8 cellular contexts compared by ENCODE assay signal in genomic region chr14:105486333-105486973, GRCh38. TPM values are rescaled to one million over a fixed set of nuclear protein-coding genes. Genes with fewer than 3 reads are reported as not detected.
A peak's percentile ranks its signal among the peaks of the same experiment; 100 is the strongest.
DNase-seq lines count a peak whose midpoint lies in the region; ATAC-seq, FAIRE-seq and TF ChIP-seq lines count a peak whose summit lies in the region.

Gene CRIP1, plus strand, starts transcription at chr14:105486886. Its CDS starts 374 bp downstream, at chr14:105487260.

- H3K4me1 Mint-ChIP-seq in activated naive CD8-positive, alpha-beta T cell treated with anti-CD3 and anti-CD28 coated beads for 36 hours: peaks cover 38% of the 10 kb centered on the region
- peaks cover 78% of the 10 kb centered on the region for H3K4me1 Mint-ChIP-seq in stimulated activated naive CD8-positive, alpha-beta T cell treated with anti-CD3 and anti-CD28 coated beads, Interleukin-15, amount 100 ng/mL, for 72 hours

- peak within 1 kb of the TSS; percentile 46 to 81 for H3K4me3 ChIP-seq in left lung
- no peak within 1 kb of the TSS for H3K4me3 ChIP-seq in HAP-1

- peak within 1 kb of the TSS; percentile 79 for H3K4me3 Mint-ChIP-seq in activated naive CD8-positive, alpha-beta T cell treated with anti-CD3 and anti-CD28 coated beads for 36 hours
- peak within 1 kb of the TSS; percentile 83 to 93 for H3K4me3 Mint-ChIP-seq in stimulated activated naive CD8-positive, alpha-beta T cell treated with anti-CD3 and anti-CD28 coated beads, Interleukin-15, amount 100 ng/mL, for 72 hours

- intact Hi-C loops in left lung (cut with DNase I): loop anchor here in 1 of 2 donors (5.0 kb wide), 1 partner anchor 114 kb away; no protein-coding TSS in a partner anchor

- H3K9me3 ChIP-seq in left lung (no peaks in the 10 kb centered on the region), HAP-1 (no peaks in the 10 kb centered on the region)

- H3K4me1 ChIP-seq in left lung (peaks cover 49 to 90% of the 10 kb centered on the region in 2 donors), HAP-1 (peaks cover 13% of the 10 kb centered on the region)

- peaks cover 0 to 57% of the 10 kb centered on the region in 2 donors for H3K27me3 ChIP-seq in left lung
- H3K27me3 ChIP-seq in HAP-1 (ENCODE audit: low read depth): no peaks in the 10 kb centered on the region

- no peak for TF ChIP-seq CTCF in left lung (IDR thresholded peaks at IDR 0.05)

- peak; percentile 39 for DNase-seq in HT-29 (ENCODE audit: low spot score)
- DNase-seq in activated naive CD8-positive, alpha-beta T cell treated with anti-CD3 and anti-CD28 coated beads for 36 hours: no peak
- no peak for DNase-seq in left lung
- no peak for DNase-seq in stimulated activated naive CD8-positive, alpha-beta T cell treated with anti-CD3 and anti-CD28 coated beads, Interleukin-15, amount 100 ng/mL, for 72 hours
- DNase-seq in cortex of kidney (lab: John Stamatoyannopoulos, UW): no peak
- DNase-seq in H54 (ENCODE audit: insufficient read length, low spot score): no peak
- no peak for DNase-seq in activated CD4-positive, alpha-beta T cell treated with anti-CD3 and anti-CD28 coated beads, Interleukin-2, amount 50 U/mL, for 48 hours
- DNase-seq in HAP-1 (ENCODE audit: low spot score in 2 of 2): no peak

- no peaks in the 10 kb centered on the region for H3K9me3 Mint-ChIP-seq in activated naive CD8-positive, alpha-beta T cell treated with anti-CD3 and anti-CD28 coated beads for 36 hours
- H3K9me3 Mint-ChIP-seq in stimulated activated naive CD8-positive, alpha-beta T cell treated with anti-CD3 and anti-CD28 coated beads, Interleukin-15, amount 100 ng/mL, for 72 hours: no peaks in the 10 kb centered on the region

- H3K27me3 Mint-ChIP-seq in activated naive CD8-positive, alpha-beta T cell treated with anti-CD3 and anti-CD28 coated beads for 36 hours: peaks cover 3% of the 10 kb centered on the region
- peaks cover 6% of the 10 kb centered on the region for H3K27me3 Mint-ChIP-seq in stimulated activated naive CD8-positive, alpha-beta T cell treated with anti-CD3 and anti-CD28 coated beads, Interleukin-15, amount 100 ng/mL, for 72 hours

- in situ Hi-C loops in HAP-1 (cut with MboI; ENCODE audit: low sequenced_read_pairs): no loop called here

- no peak for TF ChIP-seq POLR2A in H54 (IDR thresholded peaks at IDR 0.05; ENCODE audit: low read depth, low read length)

- no peak for ATAC-seq in left lung
- no peak for ATAC-seq in stimulated activated naive CD8-positive, alpha-beta T cell treated with anti-CD3 and anti-CD28 coated beads, Interleukin-15, amount 100 ng/mL, for 72 hours

- H3K27ac Mint-ChIP-seq in activated naive CD8-positive, alpha-beta T cell treated with anti-CD3 and anti-CD28 coated beads for 36 hours: peak within 1 kb of the TSS; percentile 70
- H3K27ac Mint-ChIP-seq in stimulated activated naive CD8-positive, alpha-beta T cell treated with anti-CD3 and anti-CD28 coated beads, Interleukin-15, amount 100 ng/mL, for 72 hours: peak within 1 kb of the TSS; percentile 76 to 82

- no peaks in the 10 kb centered on the region for H3K36me3 Mint-ChIP-seq in activated naive CD8-positive, alpha-beta T cell treated with anti-CD3 and anti-CD28 coated beads for 36 hours

- peak within 1 kb of the TSS; percentile 85 to 97 for H3K27ac ChIP-seq in left lung

- H3K36me3 ChIP-seq in left lung (no peaks in the 10 kb centered on the region), HAP-1 (replicated peaks) (no peaks in the 10 kb centered on the region; the same call in 1 of the 2 replicates)

- no peak for FAIRE-seq in H54 (lab: Jason Lieb, UNC)

RNA-seq across cellular contexts. Expression of gene CRIP1, which starts in this region (rescaled TPM):
- 667 and 791 TPM in 2 replicates for total RNA-seq in HT-29 (2014; rRNA removed; shearing (Covaris generic))
- 10 to 100 TPM; 82.5 to 87.3 TPM for total RNA-seq in activated naive CD8-positive, alpha-beta T cell treated with anti-CD3 and anti-CD28 coated beads for 36 hours
- 100 to 1,000 TPM; 171 to 281 TPM for total RNA-seq in left lung
